ENCODE assay signal across 10 cellular contexts in the genomic region with DNA sequence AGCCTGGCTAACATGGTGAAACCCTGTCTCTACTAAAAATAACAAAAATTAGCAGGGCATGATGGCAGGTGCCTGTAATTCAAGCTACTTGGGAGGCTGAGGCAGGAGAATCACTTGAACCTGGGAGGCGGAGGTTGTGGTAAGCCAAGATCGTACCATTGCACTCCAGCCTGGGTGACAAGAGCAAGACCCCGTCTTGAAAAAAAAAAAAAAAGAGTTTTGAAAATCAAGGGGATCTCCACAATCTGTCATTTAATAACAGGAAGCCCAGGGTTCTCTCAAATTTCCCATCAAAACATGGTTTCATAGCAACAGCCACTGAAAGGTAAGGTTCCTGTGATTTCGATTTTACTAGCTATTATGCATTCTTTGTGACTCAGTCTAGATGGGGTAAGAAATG. TPM values are rescaled to one million over a fixed set of nuclear protein-coding genes. Genes with fewer than 3 reads are reported as not detected.
DNase-seq lines count a peak whose midpoint lies in the region; ATAC-seq and TF ChIP-seq lines count a peak whose summit lies in the region.
"Not testable (repeated sequence)": the region's sequence is repeated elsewhere in the genome, so short reads cannot be mapped to it uniquely, and the experiment has no call there.
"Had no signal": no experiment of that assay in that cellular context is flagged by ENCODE, and none has a peak within 500 bp of the region (broad histone marks: within the 10 kb centered on the region; RNA-seq: fewer than 3 reads in every experiment).

No MANE protein-coding gene starts in this region.

- not testable (repeated sequence) for H3K36me3 ChIP-seq in CD4-positive, alpha-beta memory T cell (ENCODE audit: insufficient read depth, low read length)

- H3K27me3 ChIP-seq in CD4-positive, alpha-beta memory T cell (ENCODE audit: insufficient read depth, low read length): not testable (repeated sequence)

- H3K27ac Mint-ChIP-seq in CD4-positive, alpha-beta memory T cell: peak overlapping the region; percentile 96 to 100 (median 98)
- H3K27ac Mint-ChIP-seq in activated CD4-positive, alpha-beta T cell treated with anti-CD3 and anti-CD28 coated beads, Interleukin-2, amount 10 ng/mL, durations not matched to agents 24 days and 14 days: peak overlapping the region; percentile 96
- peak overlapping the region in 1 of 2 donors; percentile 34 for H3K27ac Mint-ChIP-seq in natural killer cell

- H3K9me3 Mint-ChIP-seq in CD4-positive, alpha-beta memory T cell; activated CD4-positive, alpha-beta T cell treated with anti-CD3 and anti-CD28 coated beads, Interleukin-2, amount 10 ng/mL, durations not matched to agents 24 days and 14 days; natural killer cell: not testable (repeated sequence)

- not testable (repeated sequence) for H3K36me3 Mint-ChIP-seq in CD4-positive, alpha-beta memory T cell; activated CD4-positive, alpha-beta T cell treated with anti-CD3 and anti-CD28 coated beads, Interleukin-2, amount 10 ng/mL, durations not matched to agents 24 days and 14 days (ENCODE audit: low read depth); natural killer cell

- POLR2A ChIA-PET in CD4-positive, alpha-beta memory T cell (lab: Charles Lee; ENCODE audit: partially characterized antibody): interaction anchor here (0.6 to 5.5 kb wide), 14 partner anchors 12 to 418 kb away, joined by 3 to 100 read pairs (median 4); partner anchors contain the start of genes GINM1, PPIL4 and TAB2

- peak overlapping the region in 1 of 2 donors; percentile 50 for H3K4me3 ChIP-seq in CD4-positive, alpha-beta memory T cell (ENCODE audit: low read length in 2 of 2)

- intact Hi-C loops in CD4-positive, alpha-beta memory T cell (cut with micrococcal nuclease): loop anchor here (1.0 to 5.0 kb wide), 5 partner anchors 10 to 178 kb away; partner anchors contain the start of genes PPIL4, TAB2 and ZC3H12D
- intact Hi-C loops in activated CD4-positive, alpha-beta T cell treated with anti-CD3 and anti-CD28 coated beads, Interleukin-2, amount 10 ng/mL, durations not matched to agents 24 days and 14 days (cut with micrococcal nuclease): loop anchor here (1.0 to 5.0 kb wide), 7 partner anchors 10 to 462 kb away; partner anchors contain the start of genes TAB2 and ZC3H12D
- intact Hi-C loops in natural killer cell (cut with micrococcal nuclease): not testable (repeated sequence)

- ATAC-seq in GM18873 (IDR thresholded peaks at IDR 0.05; ENCODE audit: low FRiP score, unreplicated experiment) (peak; percentile 68), GM21717 (IDR thresholded peaks at IDR 0.05; ENCODE audit: unreplicated experiment) (peak; percentile 67), HG03060 (IDR thresholded peaks at IDR 0.05; ENCODE audit: low read depth, unreplicated experiment) (peak; percentile 65), natural killer cell (peak in 2 of 3 donors; percentile 46 to 47)

- TF ChIP-seq CTCF in natural killer cell (IDR thresholded peaks at IDR 0.05): not testable (repeated sequence)

- peak overlapping the region; percentile 69 to 91 (median 86) for H3K4me3 Mint-ChIP-seq in CD4-positive, alpha-beta memory T cell
- peak overlapping the region; percentile 74 for H3K4me3 Mint-ChIP-seq in activated CD4-positive, alpha-beta T cell treated with anti-CD3 and anti-CD28 coated beads, Interleukin-2, amount 10 ng/mL, durations not matched to agents 24 days and 14 days
- H3K4me3 Mint-ChIP-seq in natural killer cell: peak overlapping the region; percentile 25

- H3K27me3 Mint-ChIP-seq in CD4-positive, alpha-beta memory T cell; activated CD4-positive, alpha-beta T cell treated with anti-CD3 and anti-CD28 coated beads, Interleukin-2, amount 10 ng/mL, durations not matched to agents 24 days and 14 days; natural killer cell (ENCODE audit: low read depth in 2 of 2): not testable (repeated sequence)

- peaks cover 37 to 66% (median 53%) of the 10 kb centered on the region in 4 donors for H3K4me1 Mint-ChIP-seq in CD4-positive, alpha-beta memory T cell
- H3K4me1 Mint-ChIP-seq in activated CD4-positive, alpha-beta T cell treated with anti-CD3 and anti-CD28 coated beads, Interleukin-2, amount 10 ng/mL, durations not matched to agents 24 days and 14 days: peaks cover 61% of the 10 kb centered on the region
- not testable (repeated sequence) for H3K4me1 Mint-ChIP-seq in natural killer cell

- H3K9me3 ChIP-seq in CD4-positive, alpha-beta memory T cell (ENCODE audit: control insufficient read depth in 1 of 2, low read length in 2 of 2): not testable (repeated sequence)

- peaks cover 62% of the 10 kb centered on the region for H3K4me1 ChIP-seq in CD4-positive, alpha-beta memory T cell (ENCODE audit: insufficient read depth, low read length)

- CTCF ChIA-PET in CD4-positive, alpha-beta memory T cell (lab: Charles Lee; ENCODE audit: partially characterized antibody): interaction anchor here (0.9 to 1.1 kb wide), 3 partner anchors 15 to 51 kb away, joined by 3 to 5 read pairs (median 3); partner anchors contain the start of gene PPIL4

- DNase-seq in CD4-positive, alpha-beta memory T cell: peak; percentile 82 to 93 (median 88)
- DNase-seq in LHCN-M2 (ENCODE audit: low read depth): peak; percentile 6
- DNase-seq in activated CD4-positive, alpha-beta T cell treated with anti-CD3 and anti-CD28 coated beads, Interleukin-2, amount 10 ng/mL, durations not matched to agents 24 days and 14 days: peak; percentile 90
- DNase-seq in activated naive CD4-positive, alpha-beta T cell treated with anti-CD3 and anti-CD28 coated beads, Interleukin-2, amount 50 U/mL, for 16 hours: peak; percentile 55
- not testable (repeated sequence) for DNase-seq in natural killer cell

- H3K27ac ChIP-seq in CD4-positive, alpha-beta memory T cell (ENCODE audit: low read depth, low read length): peak overlapping the region; percentile 94

RNA-seq across cellular contexts. Expression of gene ZC3H12D, which starts 10.0 kb away (rescaled TPM):
- total RNA-seq in CD4-positive, alpha-beta memory T cell: 100 to 1,000 TPM in 1 of 2 experiments, 10 to 100 TPM in 1; 91.5 to 106 TPM
- polyA plus RNA-seq in CD4-positive, alpha-beta memory T cell: 1 to 10 TPM; 3.1 to 9.8 TPM
- total RNA-seq in LHCN-M2 (2014; rRNA removed): 0.06 TPM in 1 of 2 replicates, not detected in the other
- 0.02 TPM for polyA plus RNA-seq in LHCN-M2 (2012)
- 79.6 and 79.8 TPM in 2 replicates for total RNA-seq in activated CD4-positive, alpha-beta T cell treated with anti-CD3 and anti-CD28 coated beads, Interleukin-2, amount 10 ng/mL, durations not matched to agents 24 days and 14 days
- 1 to 10 TPM in 2 of 3 donors, under 1 TPM in 1; 0.49 to 7.7 (median 4.1) TPM for total RNA-seq in natural killer cell
- total RNA-seq: osteocyte, smooth muscle cell had no signal
- polyA plus RNA-seq: smooth muscle cell had no signal

RNA-seq across cellular contexts. Expression of gene PPIL4, which starts 51.0 kb away (rescaled TPM):
- 10 to 100 TPM; 33.1 to 35.7 TPM for total RNA-seq in CD4-positive, alpha-beta memory T cell
- polyA plus RNA-seq in CD4-positive, alpha-beta memory T cell: 10 to 100 TPM in 1 of 2 donors, 1 to 10 TPM in 1; 10.0 to 14.5 TPM
- total RNA-seq in LHCN-M2 (2014; rRNA removed) (34.8 and 35.9 TPM in 2 replicates), natural killer cell (10 to 100 TPM; 24.4 to 32.8 (median 25.0) TPM)
- polyA plus RNA-seq in LHCN-M2 (2012): 11.7 TPM
- total RNA-seq in activated CD4-positive, alpha-beta T cell treated with anti-CD3 and anti-CD28 coated beads, Interleukin-2, amount 10 ng/mL, durations not matched to agents 24 days and 14 days: 24.2 and 28.4 TPM in 2 replicates

Comparison
In these comparisons a context has a peak if more than half of its experiments do, and no peak if none do; other contexts are left out.
1. H3K4me3 Mint-ChIP-seq: peak in every context shown above with its lines; median percentile 86 in CD4-positive, alpha-beta memory T cell; 74 in activated CD4-positive, alpha-beta T cell treated with anti-CD3 and anti-CD28 coated beads, Interleukin-2, amount 10 ng/mL, durations not matched to agents 24 days and 14 days; 25 in natural killer cell.